8 cellular contexts compared by ENCODE assay signal in genomic region chr17:38735161-38735997, GRCh38. TPM values are rescaled to one million over a fixed set of nuclear protein-coding genes. Genes with fewer than 3 reads are reported as not detected.
DNase-seq lines count a peak whose midpoint lies in the region; ATAC-seq and TF ChIP-seq lines count a peak whose summit lies in the region.

No MANE protein-coding gene starts in this region.

- H3K27ac ChIP-seq in lower lobe of right lung = no peak overlapping the region

- peaks cover 62% of the 10 kb centered on the region for H3K36me3 ChIP-seq in lower lobe of right lung

- ATAC-seq in lower lobe of right lung = peak; percentile 21 to 22
- ATAC-seq in HG02588 (IDR thresholded peaks at IDR 0.05; ENCODE audit: unreplicated experiment) = no peak

- no peaks in the 10 kb centered on the region for H3K27me3 ChIP-seq in lower lobe of right lung (ENCODE audit: low read depth)

- H3K4me3 ChIP-seq in lower lobe of right lung = no peak overlapping the region

- DNase-seq in D341Med (ENCODE audit: low spot score) (peak; percentile 94), lower lobe of right lung (peak; percentile 74), NCI-H187 treated with DMSO at 0.1 percent for 48 hours (lab: John Stamatoyannopoulos, UW) (no peak)
- DNase-seq in activated CD4-positive, alpha-beta T cell treated with anti-CD3 and anti-CD28 coated beads for 24 hours (ENCODE audit: low read depth in 2 of 2) = peak; percentile 69 to 74
- DNase-seq in central memory CD4-positive, alpha-beta T cell = peak; percentile 53
- DNase-seq in stimulated activated CD8-positive, alpha-beta memory T cell treated with anti-CD3 and anti-CD28 coated beads, Interleukin-2, amount 100 ng/mL, for 1 hour (ENCODE audit: low read depth in 2 of 2) = peak; percentile 65 to 66

- peaks cover 33% of the 10 kb centered on the region for H3K4me1 ChIP-seq in lower lobe of right lung

- TF ChIP-seq CTCF in LNCAP (IDR thresholded peaks at IDR 0.05) (peak; percentile 97), lower lobe of right lung (IDR thresholded peaks at IDR 0.05) (peak; percentile 82)

- intact Hi-C loops in lower lobe of right lung (cut with DNase I) = no loop called here

- H3K9me3 ChIP-seq in lower lobe of right lung = no peaks in the 10 kb centered on the region

RNA-seq across cellular contexts. Expression of gene CISD3, which starts 5.2 kb away (rescaled TPM):
- 31.3 TPM for total RNA-seq in lower lobe of right lung

RNA-seq across cellular contexts. Expression of gene PCGF2, which starts 12.8 kb away (rescaled TPM):
- 53.5 TPM for total RNA-seq in lower lobe of right lung

RNA-seq across cellular contexts. Expression of gene PSMB3, which starts 17.2 kb away (rescaled TPM):
- total RNA-seq in lower lobe of right lung = 128 TPM

RNA-seq across cellular contexts. Expression of gene MLLT6, which starts 30.3 kb away (rescaled TPM):
- total RNA-seq in lower lobe of right lung = 135 TPM
